ENCODE assay signal across 16 cellular contexts in the genomic region with DNA sequence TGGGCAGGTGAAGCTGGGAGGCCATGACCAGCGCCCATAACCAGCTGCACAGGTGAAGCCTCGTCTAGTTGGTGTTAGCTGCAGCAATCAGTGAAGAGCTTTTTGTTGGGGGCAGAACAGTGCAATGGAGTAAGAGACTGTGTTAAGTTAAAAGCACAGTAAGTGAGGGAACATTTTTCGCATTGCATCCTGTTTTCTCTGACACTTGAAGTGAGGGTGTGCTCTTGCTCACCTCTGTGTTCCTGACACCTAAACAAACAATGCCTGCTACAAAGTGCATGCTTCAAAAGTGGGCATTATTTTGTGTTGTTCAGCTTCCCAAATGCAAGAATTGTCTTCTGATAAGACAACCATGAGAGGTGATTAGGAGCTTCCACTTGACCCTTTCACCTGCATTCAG.
DNase-seq lines count a peak whose midpoint lies in the region; ATAC-seq and TF ChIP-seq lines count a peak whose summit lies in the region.
"Had no signal": no experiment of that assay in that cellular context is flagged by ENCODE, and none has a peak within 500 bp of the region (broad histone marks: within the 10 kb centered on the region; RNA-seq: fewer than 3 reads in every experiment).

No MANE protein-coding gene starts in this region.

- no peak for TF ChIP-seq CTCF in left lung (IDR thresholded peaks at IDR 0.05)

- no peaks in the 10 kb centered on the region for H3K36me3 ChIP-seq in left lung
- H3K36me3 ChIP-seq: BLaER1, HAP-1 had no signal

- no peak for TF ChIP-seq POLR2A in GM18505 (IDR thresholded peaks at IDR 0.05; ENCODE audit: borderline replicate concordance, extremely low read depth, insufficient read depth, insufficient read length)

- no peak overlapping the region for H3K27ac ChIP-seq in left lung
- H3K27ac ChIP-seq: BLaER1 had no signal

- H3K4me1 ChIP-seq in left lung = no peaks in the 10 kb centered on the region
- H3K4me1 ChIP-seq: BLaER1, Caco-2, HAP-1 had no signal

- DNase-seq in DMS53 (lab: John Stamatoyannopoulos, UW) (peak; percentile 26), DMS53 treated with DMSO at 0.1 percent for 48 hours (lab: John Stamatoyannopoulos, UW; ENCODE audit: unreplicated experiment) (no peak), NCI-H510A treated with DMSO at 0.1 percent for 48 hours (lab: John Stamatoyannopoulos, UW) (peak; percentile 41), left lung (no peak), pons (ENCODE audit: low spot score) (no peak)
- DNase-seq: 8988T; AML-193; Caco-2; CD8-positive, alpha-beta memory T cell; DMS79 treated with DMSO at 0.1 percent for 48 hours; EL had no signal

- ATAC-seq in left lung (peak; percentile 55), GM18505 (IDR thresholded peaks at IDR 0.05; ENCODE audit: unreplicated experiment) (no peak), HG03108 (IDR thresholded peaks at IDR 0.05; ENCODE audit: unreplicated experiment) (no peak)
- ATAC-seq: HepG2 had no signal

- H3K27me3 ChIP-seq in left lung = no peaks in the 10 kb centered on the region
- H3K27me3 ChIP-seq: BLaER1 had no signal

- no peaks in the 10 kb centered on the region for H3K9me3 ChIP-seq in left lung
- H3K9me3 ChIP-seq: BLaER1, Caco-2 had no signal

- H3K4me3 ChIP-seq in left lung = no peak overlapping the region
- H3K4me3 ChIP-seq: BLaER1, HAP-1 had no signal

- intact Hi-C loops in left lung (cut with DNase I) = no loop called here

Comparison
In these comparisons a context has a peak if more than half of its experiments do, and no peak if none do; other contexts are left out.
1. DNase-seq: peak in DMS53 (single experiment) and NCI-H510A treated with DMSO at 0.1 percent for 48 hours (single experiment); none in DMS53 treated with DMSO at 0.1 percent for 48 hours (single experiment), left lung (0 of 2) and pons (single experiment).